ENCODE assay signal across 1 cellular context in genomic region chr13:113856716-113857065, GRCh38.
TF ChIP-seq lines count a peak whose summit lies in the region.

No MANE protein-coding gene starts in this region.

TF ChIP-seq in H1, 55 proteins besides CTCF, POLR2A, EP300 and RAD21 (continued from another document):
- TF ChIP-seq CHD2 (IDR thresholded peaks at IDR 0.05; ENCODE audit: low read length) (no peak), BRCA1 (IDR thresholded peaks at IDR 0.05; ENCODE audit: low read depth, low read length) (no peak), TEAD4 (IDR thresholded peaks at IDR 0.05; ENCODE audit: low read depth, low read length) (no peak), GTF2F1 (IDR thresholded peaks at IDR 0.05; ENCODE audit: borderline replicate concordance, low read depth, low read length) (no peak), TAF1 (IDR thresholded peaks at IDR 0.05; ENCODE audit: low read depth, low read length) (no peak), CHD1 (IDR thresholded peaks at IDR 0.05; ENCODE audit: low read depth, low read length) (no peak)
